Comparison of ENCODE assay signal across 12 cellular contexts in genomic region chr1:198696211-198696610, GRCh38. TPM values are rescaled to one million over a fixed set of nuclear protein-coding genes. Genes with fewer than 3 reads are reported as not detected.
DNase-seq lines count a peak whose midpoint lies in the region; ATAC-seq and TF ChIP-seq lines count a peak whose summit lies in the region.
"Had no signal": no experiment of that assay in that cellular context is flagged by ENCODE, and none has a peak within 500 bp of the region (broad histone marks: within the 10 kb centered on the region; RNA-seq: fewer than 3 reads in every experiment).

No MANE protein-coding gene starts in this region.

- H4K8ac ChIP-seq in mesenchymal stem cell (ENCODE audit: low read length), result no peak overlapping the region

- no peak overlapping the region for H2AFZ ChIP-seq in mesenchymal stem cell (ENCODE audit: low read depth, low read length)

- peak overlapping the region in 1 of 10 donors; percentile 12 for H3K27ac ChIP-seq in heart right ventricle
- H3K27ac ChIP-seq in mesenchymal stem cell (ENCODE audit: low read length, poor library complexity, severe bottlenecking), result no peak overlapping the region
- H3K27ac ChIP-seq: upper lobe of right lung had no signal

- H3K27ac Mint-ChIP-seq in activated naive CD4-positive, alpha-beta T cell treated with anti-CD3 and anti-CD28 coated beads, Interleukin-2, amount 50 U/mL, for 72 hours, result peak overlapping the region; percentile 53 to 78
- no peak overlapping the region for H3K27ac Mint-ChIP-seq in chondrocyte (ENCODE audit: unreplicated experiment)

- no peaks in the 10 kb centered on the region for H3K9me3 ChIP-seq in heart right ventricle
- no peaks in the 10 kb centered on the region for H3K9me3 ChIP-seq in mesenchymal stem cell (ENCODE audit: control insufficient read depth, low read length)
- H3K9me3 ChIP-seq: upper lobe of right lung had no signal

- TF ChIP-seq CTCF in heart right ventricle (IDR thresholded peaks at IDR 0.05), result no peak
- TF ChIP-seq CTCF in chondrocyte (IDR thresholded peaks at IDR 0.05), result no peak

- DNase-seq in activated naive CD4-positive, alpha-beta T cell treated with anti-CD3 and anti-CD28 coated beads, Interleukin-2, amount 50 U/mL, for 72 hours (ENCODE audit: low spot score in 2 of 2), result no peak
- no peak for DNase-seq in heart right ventricle
- DNase-seq in KBM-7, result no peak
- DNase-seq in mesenchymal stem cell, result no peak
- DNase-seq in chondrocyte (ENCODE audit: low spot score), result no peak
- DNase-seq: DMS 273 treated with DMSO at 0.1 percent for 48 hours, upper lobe of right lung had no signal

- H2BK5ac ChIP-seq in mesenchymal stem cell (ENCODE audit: low read depth, low read length, poor library complexity, severe bottlenecking), result no peak overlapping the region

- ATAC-seq in GM18502 (IDR thresholded peaks at IDR 0.05; ENCODE audit: poor library complexity, unreplicated experiment) (peak; percentile 70), GM19468 (IDR thresholded peaks at IDR 0.05; ENCODE audit: extremely low read depth, unreplicated experiment) (peak; percentile 43), HG03354 (IDR thresholded peaks at IDR 0.05; ENCODE audit: poor library complexity, severe bottlenecking, unreplicated experiment) (peak; percentile 78), heart right ventricle (no peak)
- ATAC-seq in activated naive CD4-positive, alpha-beta T cell treated with anti-CD3 and anti-CD28 coated beads, Interleukin-2, amount 50 U/mL, for 72 hours, result no peak
- ATAC-seq: upper lobe of right lung had no signal

- H3K4ac ChIP-seq in mesenchymal stem cell (ENCODE audit: low read depth in 1 of 2, low read length in 2 of 2), result no peak overlapping the region

- H2BK120ac ChIP-seq in mesenchymal stem cell (ENCODE audit: low read depth, low read length), result no peak overlapping the region

- H2AK5ac ChIP-seq in mesenchymal stem cell (ENCODE audit: low read length, severe bottlenecking), result no peak overlapping the region

- H3K9ac ChIP-seq in mesenchymal stem cell (ENCODE audit: low read length), result no peak overlapping the region

- intact Hi-C loops in heart right ventricle (cut with DNase I), result no loop called here

- no peaks in the 10 kb centered on the region for H3K79me1 ChIP-seq in mesenchymal stem cell (replicated peaks; ENCODE audit: low read length, poor library complexity, severe bottlenecking)

- H4K91ac ChIP-seq in mesenchymal stem cell (ENCODE audit: low read length), result no peak overlapping the region

- H2BK12ac ChIP-seq in mesenchymal stem cell (ENCODE audit: low read length in 2 of 2), result no peak overlapping the region

- peaks cover 38 to 64% of the 10 kb centered on the region in 2 donors for H3K36me3 Mint-ChIP-seq in activated naive CD4-positive, alpha-beta T cell treated with anti-CD3 and anti-CD28 coated beads, Interleukin-2, amount 50 U/mL, for 72 hours
- no peaks in the 10 kb centered on the region for H3K36me3 Mint-ChIP-seq in chondrocyte (ENCODE audit: low read depth)

- no peak overlapping the region for H3K4me3 ChIP-seq in heart right ventricle
- H3K4me3 ChIP-seq in mesenchymal stem cell (ENCODE audit: insufficient read depth in 1 of 2, low read depth in 1 of 2, low read length in 2 of 2), result no peak overlapping the region
- H3K4me3 ChIP-seq: upper lobe of right lung had no signal

- H3K4me1 ChIP-seq in heart right ventricle (peaks cover 0 to 16% (median 0%) of the 10 kb centered on the region in 9 donors), mesenchymal stem cell (ENCODE audit: control insufficient read depth, insufficient read depth, low read depth, low read length) (no peaks in the 10 kb centered on the region)

- no peaks in the 10 kb centered on the region for H3K9me3 Mint-ChIP-seq in activated naive CD4-positive, alpha-beta T cell treated with anti-CD3 and anti-CD28 coated beads, Interleukin-2, amount 50 U/mL, for 72 hours
- no peaks in the 10 kb centered on the region for H3K9me3 Mint-ChIP-seq in chondrocyte (ENCODE audit: low read depth)

- H3K36me3 ChIP-seq in heart right ventricle, result peaks cover 0 to 58% (median 0%) of the 10 kb centered on the region in 9 donors
- H3K36me3 ChIP-seq in mesenchymal stem cell (ENCODE audit: control insufficient read depth in 1 of 2, insufficient read depth in 2 of 2, low read depth in 1 of 2, low read length in 2 of 2), result no peaks in the 10 kb centered on the region
- H3K36me3 ChIP-seq: upper lobe of right lung had no signal

- H3K27me3 ChIP-seq in heart right ventricle (peaks cover 0 to 25% (median 0%) of the 10 kb centered on the region in 7 donors), mesenchymal stem cell (ENCODE audit: control insufficient read depth in 1 of 2, insufficient read depth in 1 of 2, low read length in 2 of 2) (peaks cover 0 to 7% of the 10 kb centered on the region in 2 experiments)

- no peak overlapping the region for H3K18ac ChIP-seq in mesenchymal stem cell (ENCODE audit: low read depth in 1 of 2, low read length in 2 of 2)

- H3K4me1 Mint-ChIP-seq in chondrocyte (ENCODE audit: low read depth), result peaks cover 21% of the 10 kb centered on the region

- no peaks in the 10 kb centered on the region for H3K27me3 Mint-ChIP-seq in chondrocyte (ENCODE audit: low read depth)

- H3K14ac ChIP-seq in mesenchymal stem cell (ENCODE audit: low read length in 2 of 2), result no peak overlapping the region

- in situ Hi-C loops in KBM-7 (cut with MboI; ENCODE audit: low pct_unique_long_range_greater_than_20kb, low sequenced_read_pairs), result no loop called here

- WGBS in heart right ventricle, 2 donors, result 86 to 90% methylated on average over 1 of the region's 1 CpG
- no CpG with 5 or more reads among the region's 1 CpG for WGBS in mesenchymal stem cell

- no peak overlapping the region for H2BK15ac ChIP-seq in mesenchymal stem cell (ENCODE audit: low read depth, poor library complexity, severe bottlenecking)

- no peak overlapping the region for H3K23ac ChIP-seq in mesenchymal stem cell (ENCODE audit: low read length in 2 of 2)

- H3K4me3 Mint-ChIP-seq in chondrocyte (ENCODE audit: unreplicated experiment), result no peak overlapping the region

- no peak overlapping the region for H3K4me2 ChIP-seq in mesenchymal stem cell (ENCODE audit: low read length, poor library complexity, severe bottlenecking)

RNA-seq across cellular contexts. Expression of gene PTPRC, which starts 57.4 kb away (rescaled TPM):
- total RNA-seq in activated naive CD4-positive, alpha-beta T cell treated with anti-CD3 and anti-CD28 coated beads, Interleukin-2, amount 50 U/mL, for 72 hours, result 100 to 1,000 TPM; 433 to 644 TPM
- 10 to 100 TPM in 2 of 10 donors, 1 to 10 TPM in 8; 2.4 to 62.7 (median 5.6) TPM for total RNA-seq in heart right ventricle
- 1 to 10 TPM; 1.0 to 1.4 TPM for polyA plus RNA-seq in heart right ventricle
- 0.01 TPM for polyA plus RNA-seq in mesenchymal stem cell (2013, experiment 1 of 2)
- polyA plus RNA-seq in mesenchymal stem cell (2013, experiment 2 of 2), result 0.01 TPM
- total RNA-seq in chondrocyte, result not detected in 3 replicates
- total RNA-seq: lung microvascular endothelial cell, NCI-H460 had no signal

Comparison
In these comparisons a context has a peak if more than half of its experiments do, and no peak if none do; other contexts are left out.
1. ATAC-seq: peak in GM18502 (single experiment), GM19468 (single experiment) and HG03354 (single experiment); none in activated naive CD4-positive, alpha-beta T cell treated with anti-CD3 and anti-CD28 coated beads, Interleukin-2, amount 50 U/mL, for 72 hours (0 of 2) and heart right ventricle (0 of 8).
2. RNA of gene PTPRC, which starts 57.4 kb away (total RNA-seq): 433 to 644 TPM in activated naive CD4-positive, alpha-beta T cell treated with anti-CD3 and anti-CD28 coated beads, Interleukin-2, amount 50 U/mL, for 72 hours; 2.4 to 62.7 TPM in heart right ventricle and not detected in chondrocyte; every median in the first group is over 4 times any median in the second.